Comparison of ENCODE assay signal across 8 cellular contexts in the genomic region with DNA sequence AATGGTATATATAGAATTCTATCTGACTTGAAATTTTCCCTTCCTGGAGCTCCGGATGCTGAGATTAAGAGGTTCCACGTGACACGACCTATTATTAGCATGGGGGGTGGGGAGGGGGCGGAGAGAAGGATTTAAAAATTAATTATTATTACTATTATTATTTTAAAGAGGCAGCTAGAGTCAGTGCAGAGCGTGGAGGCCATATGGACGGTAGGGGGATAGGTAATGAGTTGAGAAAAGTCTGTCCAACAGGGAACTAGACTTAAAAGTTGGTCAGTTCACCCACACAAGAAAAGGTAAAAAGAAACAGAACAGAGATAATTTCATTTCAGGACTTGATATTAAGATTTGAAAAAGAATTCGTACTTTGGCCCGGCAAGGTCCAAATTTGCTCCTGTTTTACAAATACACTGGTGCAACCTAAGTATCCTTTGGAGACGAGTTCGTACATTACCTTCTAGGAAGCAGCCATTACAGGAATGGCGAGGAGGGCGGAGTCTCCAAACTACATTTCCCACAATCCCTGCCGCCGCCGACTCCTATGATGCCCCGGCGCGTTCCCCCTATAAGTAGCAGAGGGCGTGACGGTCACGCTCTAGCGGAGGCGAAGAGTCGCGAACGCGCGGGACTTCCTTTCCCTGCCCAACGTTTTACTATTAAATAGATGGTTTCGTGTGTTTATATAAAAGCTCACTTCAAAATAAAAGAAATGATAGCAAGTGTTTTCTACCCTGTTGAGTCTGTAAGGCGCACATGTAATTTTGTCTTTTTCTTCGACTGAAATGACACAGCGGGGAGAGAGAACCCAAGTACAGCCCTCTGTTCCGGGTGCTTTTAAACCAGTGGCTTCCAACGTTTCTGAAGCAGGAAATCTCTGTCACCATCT. TPM values are rescaled to one million over a fixed set of nuclear protein-coding genes. Genes with fewer than 3 reads are reported as not detected.
DNase-seq lines count a peak whose midpoint lies in the region; ATAC-seq and TF ChIP-seq lines count a peak whose summit lies in the region.

A gene with protein sequence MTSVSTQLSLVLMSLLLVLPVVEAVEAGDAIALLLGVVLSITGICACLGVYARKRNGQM (minus strand): TSS at position 481 of the 886 bp plus-strand sequence. CDS start 976 bp downstream, outside the sequence.

- H2AFZ ChIP-seq in SK-N-SH (ENCODE audit: low read depth): peak within 1 kb of the TSS; percentile 76

- peaks cover 36% of the 10 kb centered on the region for H3K4me1 Mint-ChIP-seq in HFFc6 (ENCODE audit: low read depth)

- TF ChIP-seq CTCF in HFFc6 (IDR thresholded peaks at IDR 0.05) (peak; percentile 15), SK-N-SH (IDR thresholded peaks at IDR 0.05) (no peak), omental fat pad (IDR thresholded peaks at IDR 0.05) (no peak), testis (IDR thresholded peaks at IDR 0.05) (no peak)

- peak; percentile 95 for ATAC-seq in omental fat pad (ENCODE audit: low FRiP score)

- DNase-seq in GM04503 (ENCODE audit: low read depth) (peak; percentile 57), HFFc6 (peak; percentile 83), NCI-H1048 (lab: John Stamatoyannopoulos, UW) (peak; percentile 87), SK-N-SH (peak; percentile 85), glomerular endothelial cell (ENCODE audit: extremely low read depth, low read depth, low spot score) (peak; percentile 68), omental fat pad (ENCODE audit: low spot score) (peak; percentile 84), testis (peak; percentile 99)
- peak; percentile 90 for DNase-seq in activated naive CD4-positive, alpha-beta T cell treated with anti-CD3 and anti-CD28 coated beads, Interleukin-2, amount 50 U/mL, for 16 hours

- no peaks in the 10 kb centered on the region for H4K20me1 ChIP-seq in SK-N-SH (ENCODE audit: insufficient read depth)

- peak in 1 of 2 experiments; percentile 45; a peak in 1 of 4 replicates for TF ChIP-seq EP300 in SK-N-SH (IDR thresholded peaks at IDR 0.05; ENCODE audit: borderline replicate concordance in 1 of 2, low read depth in 1 of 2, low read length in 1 of 2)

- peaks cover 7 to 24% of the 10 kb centered on the region in 2 experiments; a peak in 3 of 4 replicates for H3K4me1 ChIP-seq in SK-N-SH (ENCODE audit: control insufficient read depth in 1 of 2, insufficient read depth in 2 of 2, low read depth in 1 of 2, low read length in 1 of 2)
- no peaks in the 10 kb centered on the region for H3K4me1 ChIP-seq in testis

- no peaks in the 10 kb centered on the region for H3K27me3 Mint-ChIP-seq in HFFc6 (ENCODE audit: insufficient read depth)

- POLR2A ChIA-PET in SK-N-SH (lab: Yijun Ruan, JAX): interaction anchor here (0.6 kb wide), 1 partner anchor 101 kb away, joined by 3 read pairs; no protein-coding TSS in a partner anchor

- H3K9me2 ChIP-seq in SK-N-SH: no peaks in the 10 kb centered on the region

- no peaks in the 10 kb centered on the region for H3F3A ChIP-seq in SK-N-SH (replicated peaks; ENCODE audit: insufficient read depth)

- H3K4me3 ChIP-seq in SK-N-SH (ENCODE audit: low read depth in 2 of 2, low read length in 1 of 2) (peak within 1 kb of the TSS; percentile 80 to 89), testis (peak within 1 kb of the TSS; percentile 62 to 65)

- intact Hi-C loops in testis (cut with DNase I; ENCODE audit: low total_unique reads): no loop called here

- no peaks in the 10 kb centered on the region for H3K9me3 Mint-ChIP-seq in HFFc6

- no peaks in the 10 kb centered on the region for H3K27me3 ChIP-seq in SK-N-SH (ENCODE audit: insufficient read depth)
- H3K27me3 ChIP-seq in testis: no peaks in the 10 kb centered on the region

- H3K27ac ChIP-seq in SK-N-SH (ENCODE audit: low read depth in 2 of 2, low read length in 1 of 2) (peak within 1 kb of the TSS; percentile 65 to 94), testis (peak within 1 kb of the TSS in 1 of 2 donors; percentile 77)

- H3K36me3 Mint-ChIP-seq in HFFc6 (ENCODE audit: low read depth): peaks cover 22% of the 10 kb centered on the region

- TF ChIP-seq RAD21 in SK-N-SH (IDR thresholded peaks at IDR 0.05; ENCODE audit: low read length): 0 out of 2 replicates have a peak, but pooled peaks have one; percentile 7

- H3K36me3 ChIP-seq in SK-N-SH (replicated peaks in 1 of 2; ENCODE audit: control insufficient read depth in 1 of 2, insufficient read depth in 2 of 2, low read length in 1 of 2) (peaks cover 32% of the 10 kb centered on the region in 2 experiments), testis (ENCODE audit: low read depth, missing control alignments) (no peaks in the 10 kb centered on the region)

- WGBS in SK-N-SH (ENCODE audit: low lambda C conversion rate): 2% methylated on average over 34 of the region's 35 CpGs
- WGBS in testis, 2 donors: 0 to 1% methylated on average over 35 of the region's 35 CpGs

- CTCF ChIA-PET in SK-N-SH (lab: Yijun Ruan, JAX): interaction anchor here (1.0 kb wide), 1 partner anchor 26 kb away, joined by 3 read pairs; no protein-coding TSS in a partner anchor

- peak within 1 kb of the TSS; percentile 95 for H3K4me3 Mint-ChIP-seq in HFFc6

- H3K9me3 ChIP-seq in SK-N-SH (no peaks in the 10 kb centered on the region), testis (no peaks in the 10 kb centered on the region)

- H3K27ac Mint-ChIP-seq in HFFc6: peak within 1 kb of the TSS; percentile 89

- peak within 1 kb of the TSS; percentile 65 for H3K4me2 ChIP-seq in SK-N-SH

- H3K79me2 ChIP-seq in SK-N-SH (ENCODE audit: insufficient read depth): peaks cover 7% of the 10 kb centered on the region

- TF ChIP-seq POLR2A in testis (IDR thresholded peaks at IDR 0.05): peak; percentile 68

- H3K9ac ChIP-seq in SK-N-SH: peak within 1 kb of the TSS; percentile 67

TF ChIP-seq in SK-N-SH, 30 proteins besides CTCF, POLR2A, EP300 and RAD21 (continues in another document):
- TF ChIP-seq, protein P1, sequence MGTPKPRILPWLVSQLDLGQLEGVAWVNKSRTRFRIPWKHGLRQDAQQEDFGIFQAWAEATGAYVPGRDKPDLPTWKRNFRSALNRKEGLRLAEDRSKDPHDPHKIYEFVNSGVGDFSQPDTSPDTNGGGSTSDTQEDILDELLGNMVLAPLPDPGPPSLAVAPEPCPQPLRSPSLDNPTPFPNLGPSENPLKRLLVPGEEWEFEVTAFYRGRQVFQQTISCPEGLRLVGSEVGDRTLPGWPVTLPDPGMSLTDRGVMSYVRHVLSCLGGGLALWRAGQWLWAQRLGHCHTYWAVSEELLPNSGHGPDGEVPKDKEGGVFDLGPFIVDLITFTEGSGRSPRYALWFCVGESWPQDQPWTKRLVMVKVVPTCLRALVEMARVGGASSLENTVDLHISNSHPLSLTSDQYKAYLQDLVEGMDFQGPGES (IDR thresholded peaks at IDR 0.05; ENCODE audit: low read depth, low read length): no peak
- TF ChIP-seq, protein P2, sequence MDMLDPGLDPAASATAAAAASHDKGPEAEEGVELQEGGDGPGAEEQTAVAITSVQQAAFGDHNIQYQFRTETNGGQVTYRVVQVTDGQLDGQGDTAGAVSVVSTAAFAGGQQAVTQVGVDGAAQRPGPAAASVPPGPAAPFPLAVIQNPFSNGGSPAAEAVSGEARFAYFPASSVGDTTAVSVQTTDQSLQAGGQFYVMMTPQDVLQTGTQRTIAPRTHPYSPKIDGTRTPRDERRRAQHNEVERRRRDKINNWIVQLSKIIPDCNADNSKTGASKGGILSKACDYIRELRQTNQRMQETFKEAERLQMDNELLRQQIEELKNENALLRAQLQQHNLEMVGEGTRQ (IDR thresholded peaks at IDR 0.05; ENCODE audit: borderline replicate concordance, low read depth, low read length): no peak
- TF ChIP-seq YY1 (IDR thresholded peaks at IDR 0.05; ENCODE audit: low read depth): peak; percentile 98
- TF ChIP-seq RXRA (IDR thresholded peaks at IDR 0.05; ENCODE audit: borderline replicate concordance, low read depth): no peak
- TF ChIP-seq FOXM1 (IDR thresholded peaks at IDR 0.05; ENCODE audit: low read depth): no peak
- TF ChIP-seq TAF1 (IDR thresholded peaks at IDR 0.05; ENCODE audit: borderline replicate concordance, low read depth, low read length): peak; percentile 99
- no peak; the same call in 1 of the 2 replicates for TF ChIP-seq GATA2 (CRISPR knock-in tag; IDR thresholded peaks at IDR 0.05)
- TF ChIP-seq PBX3 (IDR thresholded peaks at IDR 0.05): no peak
- no peak for TF ChIP-seq JUND (IDR thresholded peaks at IDR 0.05)
- TF ChIP-seq, protein P3, sequence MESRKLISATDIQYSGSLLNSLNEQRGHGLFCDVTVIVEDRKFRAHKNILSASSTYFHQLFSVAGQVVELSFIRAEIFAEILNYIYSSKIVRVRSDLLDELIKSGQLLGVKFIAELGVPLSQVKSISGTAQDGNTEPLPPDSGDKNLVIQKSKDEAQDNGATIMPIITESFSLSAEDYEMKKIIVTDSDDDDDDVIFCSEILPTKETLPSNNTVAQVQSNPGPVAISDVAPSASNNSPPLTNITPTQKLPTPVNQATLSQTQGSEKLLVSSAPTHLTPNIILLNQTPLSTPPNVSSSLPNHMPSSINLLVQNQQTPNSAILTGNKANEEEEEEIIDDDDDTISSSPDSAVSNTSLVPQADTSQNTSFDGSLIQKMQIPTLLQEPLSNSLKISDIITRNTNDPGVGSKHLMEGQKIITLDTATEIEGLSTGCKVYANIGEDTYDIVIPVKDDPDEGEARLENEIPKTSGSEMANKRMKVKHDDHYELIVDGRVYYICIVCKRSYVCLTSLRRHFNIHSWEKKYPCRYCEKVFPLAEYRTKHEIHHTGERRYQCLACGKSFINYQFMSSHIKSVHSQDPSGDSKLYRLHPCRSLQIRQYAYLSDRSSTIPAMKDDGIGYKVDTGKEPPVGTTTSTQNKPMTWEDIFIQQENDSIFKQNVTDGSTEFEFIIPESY (IDR thresholded peaks at IDR 0.05; ENCODE audit: borderline replicate concordance, low read depth): peak; percentile 90
- TF ChIP-seq NFIC (IDR thresholded peaks at IDR 0.05; ENCODE audit: borderline replicate concordance): no peak; the same call in 1 of the 2 replicates

RNA-seq across cellular contexts. Expression of the gene that starts here (rescaled TPM):
- 10 to 100 TPM; 52.0 to 74.2 (median 60.6) TPM for total RNA-seq in HFFc6 (2021; fragmentation: NEBNext Ultra II Directional; extraction: Animal tissue kit (Norgen Biotek cat#: 25700))
- 46.5 and 68.8 TPM in 2 replicates for polyA plus RNA-seq in SK-N-SH (2012; rRNA removed)
- polyA plus RNA-seq in SK-N-SH (2012; cell fraction: cytosol; rRNA removed): 83.9 and 98.6 TPM in 2 replicates
- polyA plus RNA-seq in SK-N-SH (2012; cell fraction: nucleus; rRNA removed): 11.7 and 19.9 TPM in 2 replicates
- 52.9 and 61.0 TPM in 2 replicates for total RNA-seq in glomerular endothelial cell
- total RNA-seq in omental fat pad: 10 to 100 TPM; 24.7 to 49.0 (median 38.7) TPM
- total RNA-seq in testis: 10 to 100 TPM; 25.9 to 27.7 TPM
- 23.2 TPM for polyA plus RNA-seq in testis (ENCODE audit: insufficient read depth, low read depth, low replicate concordance)
